ENCODE assay signal across 1 cellular context in the genomic region with DNA sequence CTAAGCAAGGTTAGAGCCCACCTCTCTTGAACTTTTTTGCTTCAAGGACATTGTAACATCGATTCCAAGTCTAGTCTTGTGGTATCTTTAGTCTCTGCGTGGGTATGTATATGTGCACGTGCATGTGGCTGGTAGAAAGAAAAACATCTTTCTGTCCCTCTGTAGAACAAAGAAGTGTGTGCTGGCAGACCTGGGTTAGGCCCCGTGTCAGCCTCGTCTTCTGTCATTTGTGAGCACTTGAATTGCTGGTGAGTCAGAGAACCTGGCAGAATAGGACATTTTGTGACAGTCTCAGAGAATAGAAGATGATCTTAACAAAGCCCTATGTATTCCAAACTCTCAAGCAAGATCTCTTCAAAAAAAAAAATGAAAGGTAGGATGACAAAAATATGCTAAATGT.
TF ChIP-seq lines count a peak whose summit lies in the region.

No MANE protein-coding gene starts in this region.

TF ChIP-seq in HepG2, 621 proteins besides CTCF, POLR2A, EP300 and RAD21:
- TF ChIP-seq, protein P1, sequence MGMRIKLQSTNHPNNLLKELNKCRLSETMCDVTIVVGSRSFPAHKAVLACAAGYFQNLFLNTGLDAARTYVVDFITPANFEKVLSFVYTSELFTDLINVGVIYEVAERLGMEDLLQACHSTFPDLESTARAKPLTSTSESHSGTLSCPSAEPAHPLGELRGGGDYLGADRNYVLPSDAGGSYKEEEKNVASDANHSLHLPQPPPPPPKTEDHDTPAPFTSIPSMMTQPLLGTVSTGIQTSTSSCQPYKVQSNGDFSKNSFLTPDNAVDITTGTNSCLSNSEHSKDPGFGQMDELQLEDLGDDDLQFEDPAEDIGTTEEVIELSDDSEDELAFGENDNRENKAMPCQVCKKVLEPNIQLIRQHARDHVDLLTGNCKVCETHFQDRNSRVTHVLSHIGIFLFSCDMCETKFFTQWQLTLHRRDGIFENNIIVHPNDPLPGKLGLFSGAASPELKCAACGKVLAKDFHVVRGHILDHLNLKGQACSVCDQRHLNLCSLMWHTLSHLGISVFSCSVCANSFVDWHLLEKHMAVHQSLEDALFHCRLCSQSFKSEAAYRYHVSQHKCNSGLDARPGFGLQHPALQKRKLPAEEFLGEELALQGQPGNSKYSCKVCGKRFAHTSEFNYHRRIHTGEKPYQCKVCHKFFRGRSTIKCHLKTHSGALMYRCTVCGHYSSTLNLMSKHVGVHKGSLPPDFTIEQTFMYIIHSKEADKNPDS (CRISPR knock-in tag; IDR thresholded peaks at IDR 0.05) = no peak
- TF ChIP-seq NPAS2 (CRISPR knock-in tag; IDR thresholded peaks at IDR 0.05; ENCODE audit: borderline replicate concordance) = no peak
- no peak for TF ChIP-seq ZSCAN9 (CRISPR knock-in tag; IDR thresholded peaks at IDR 0.05; ENCODE audit: borderline replicate concordance)
- no peak for TF ChIP-seq GLMP (CRISPR knock-in tag; IDR thresholded peaks at IDR 0.05; ENCODE audit: borderline replicate concordance)
- TF ChIP-seq ZBTB3 (CRISPR knock-in tag; IDR thresholded peaks at IDR 0.05; ENCODE audit: borderline replicate concordance, low read depth) = no peak
- TF ChIP-seq KDM2A (CRISPR knock-in tag; IDR thresholded peaks at IDR 0.05; ENCODE audit: borderline replicate concordance, low read depth) = no peak
- TF ChIP-seq BORCS8-MEF2B (CRISPR knock-in tag; IDR thresholded peaks at IDR 0.05) = no peak
- TF ChIP-seq NCOA5 (CRISPR knock-in tag; IDR thresholded peaks at IDR 0.05) = no peak
- no peak for TF ChIP-seq ZNF607 (CRISPR knock-in tag; IDR thresholded peaks at IDR 0.05; ENCODE audit: borderline replicate concordance)
- TF ChIP-seq SP2 (CRISPR knock-in tag; IDR thresholded peaks at IDR 0.05) = no peak
- no peak for TF ChIP-seq ELF3 (CRISPR knock-in tag; IDR thresholded peaks at IDR 0.05)
- no peak for TF ChIP-seq ZNF367 (CRISPR knock-in tag; IDR thresholded peaks at IDR 0.05; ENCODE audit: borderline replicate concordance)
- no peak for TF ChIP-seq MNT (IDR thresholded peaks at IDR 0.05)
- TF ChIP-seq CC2D1A (CRISPR knock-in tag; IDR thresholded peaks at IDR 0.05) = no peak
TF ChIP-seq in HepG2: peak in this region for 0.
